19 cellular contexts compared by ENCODE assay signal in the genomic region with DNA sequence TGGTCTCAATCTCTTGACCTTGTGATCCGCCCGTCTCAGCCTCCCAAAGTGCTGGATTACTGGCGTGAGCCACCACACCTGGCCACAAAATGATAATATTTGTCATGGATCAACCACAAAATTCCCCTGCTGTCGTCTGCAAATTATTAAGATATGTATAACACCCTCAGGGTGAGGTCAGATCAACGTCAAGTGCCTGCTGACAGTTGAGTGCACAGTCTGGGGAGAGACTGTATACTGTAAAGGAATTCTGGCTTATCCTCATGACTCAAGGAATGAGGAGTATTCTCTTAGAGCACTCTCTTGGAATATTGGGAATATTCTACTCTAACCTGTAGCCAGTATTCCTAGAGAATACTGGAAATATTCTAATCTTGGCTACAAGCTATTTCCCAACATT. TPM values are rescaled to one million over a fixed set of nuclear protein-coding genes. Genes with fewer than 3 reads are reported as not detected.
"Had no signal": no experiment of that assay in that cellular context is flagged by ENCODE, and none has a peak within 500 bp of the region (broad histone marks: within the 10 kb centered on the region; RNA-seq: fewer than 3 reads in every experiment).

No MANE protein-coding gene starts in this region.

- H3K4me1 ChIP-seq: tibial nerve had no signal

- H3K27ac Mint-ChIP-seq: activated naive CD4-positive, alpha-beta T cell treated with anti-CD3 and anti-CD28 coated beads, Interleukin-2, amount 10 ng/mL, durations not matched to agents 7 days and 5 days; activated T-cell treated with anti-CD3 and anti-CD28 coated beads, Interleukin-2, amount 50 U/mL, for 24 hours; nephron progenitor cell; stimulated activated naive B cell treated with anti-CD40 and anti-IgM and Interleukin-4, amounts not matched to agents 10 μg/mL and 1 μg/mL and 100 μg/mL, for 72 hours had no signal

- H3K36me3 Mint-ChIP-seq: activated naive CD4-positive, alpha-beta T cell treated with anti-CD3 and anti-CD28 coated beads, Interleukin-2, amount 10 ng/mL, durations not matched to agents 7 days and 5 days; stimulated activated naive B cell treated with anti-CD40 and anti-IgM and Interleukin-4, amounts not matched to agents 10 μg/mL and 1 μg/mL and 100 μg/mL, for 72 hours had no signal

- FAIRE-seq: colon had no signal

- H3K36me3 ChIP-seq: esophagus muscularis mucosa, tibial nerve had no signal

- H3K27me3 ChIP-seq: esophagus muscularis mucosa, tibial nerve had no signal

- H3K4me3 Mint-ChIP-seq: activated naive CD4-positive, alpha-beta T cell treated with anti-CD3 and anti-CD28 coated beads, Interleukin-2, amount 10 ng/mL, durations not matched to agents 7 days and 5 days; activated T-cell treated with anti-CD3 and anti-CD28 coated beads, Interleukin-2, amount 50 U/mL, for 24 hours; nephron progenitor cell; stimulated activated naive B cell treated with anti-CD40 and anti-IgM and Interleukin-4, amounts not matched to agents 10 μg/mL and 1 μg/mL and 100 μg/mL, for 72 hours had no signal

- H3K4me1 Mint-ChIP-seq: activated naive CD4-positive, alpha-beta T cell treated with anti-CD3 and anti-CD28 coated beads, Interleukin-2, amount 10 ng/mL, durations not matched to agents 7 days and 5 days; nephron progenitor cell had no signal

- H3K27ac ChIP-seq: esophagus muscularis mucosa, tibial nerve had no signal

- H3K9me3 ChIP-seq: esophagus muscularis mucosa, tibial nerve had no signal

- H3K9me3 Mint-ChIP-seq: activated naive CD4-positive, alpha-beta T cell treated with anti-CD3 and anti-CD28 coated beads, Interleukin-2, amount 10 ng/mL, durations not matched to agents 7 days and 5 days; activated T-cell treated with anti-CD3 and anti-CD28 coated beads, Interleukin-2, amount 50 U/mL, for 24 hours; nephron progenitor cell; stimulated activated naive B cell treated with anti-CD40 and anti-IgM and Interleukin-4, amounts not matched to agents 10 μg/mL and 1 μg/mL and 100 μg/mL, for 72 hours had no signal

- H3K4me3 ChIP-seq: esophagus muscularis mucosa, tibial nerve had no signal

- DNase-seq: activated CD4-positive, alpha-beta T cell treated with anti-CD3 and anti-CD28 coated beads, Interleukin-2, amount 50 U/mL, for 4 hours; activated CD4-positive, CD25-positive, alpha-beta regulatory T cell treated with anti-CD3 and anti-CD28 coated beads, Interleukin-2, amount 50 U/mL, for 72 hours; activated naive CD4-positive, alpha-beta T cell treated with anti-CD3 and anti-CD28 coated beads, Interleukin-2, amount 10 ng/mL, durations not matched to agents 7 days and 5 days; activated T-cell treated with anti-CD3 and anti-CD28 coated beads, Interleukin-2, amount 50 U/mL, for 24 hours; caudate nucleus; foreskin fibroblast; nephron progenitor cell; occipital lobe; stimulated activated CD4-positive, alpha-beta T cell treated with anti-CD3 and anti-CD28 coated beads, Interleukin-15, amount 100 ng/mL, for 24 hours; stimulated activated CD4-positive, alpha-beta T cell treated with anti-CD3 and anti-CD28 coated beads, Interleukin-4, amount 100 ng/mL, for 1 hour; stimulated activated naive B cell treated with anti-CD40 and anti-IgM and Interleukin-4, amounts not matched to agents 10 μg/mL and 1 μg/mL and 100 μg/mL, for 72 hours; substantia nigra had no signal

- ATAC-seq: stimulated activated naive B cell treated with anti-CD40 and anti-IgM and Interleukin-4, amounts not matched to agents 10 μg/mL and 1 μg/mL and 100 μg/mL, for 72 hours had no signal

RNA-seq across cellular contexts. Expression of gene EPGN, which starts 11.2 kb away (rescaled TPM):
- total RNA-seq: esophagus muscularis mucosa; mesenteric fat pad; occipital lobe; posterior vena cava; T-helper 1 cell treated with Interleukin-12 subunit alpha and Interleukin-12 subunit beta and Interleukin-4 antibody, amounts not matched to agents 30 ng/mL and 1 ng/mL, for 36 hours had no signal

RNA-seq across cellular contexts. Expression of gene EREG, which starts 45.4 kb away (rescaled TPM):
- total RNA-seq: skeletal muscle tissue; T-helper 1 cell treated with Interleukin-12 subunit alpha and Interleukin-12 subunit beta and Interleukin-4 antibody, amounts not matched to agents 30 ng/mL and 1 ng/mL, for 36 hours had no signal
